In genomic region chr11:88631497-88631896, GRCh38 we compare ENCODE assay signal across 21 cellular contexts.
DNase-seq lines count a peak whose midpoint lies in the region; ATAC-seq and TF ChIP-seq lines count a peak whose summit lies in the region.
"Had no signal": no experiment of that assay in that cellular context is flagged by ENCODE, and none has a peak within 500 bp of the region (broad histone marks: within the 10 kb centered on the region; RNA-seq: fewer than 3 reads in every experiment).

No MANE protein-coding gene starts in this region.

- TF ChIP-seq CTCF in WTC11 (IDR thresholded peaks at IDR 0.05) (no peak), foreskin fibroblast (IDR thresholded peaks at IDR 0.05; ENCODE audit: low read depth, low read length) (no peak)

- H3K27me3 Mint-ChIP-seq in WTC11 (ENCODE audit: low read depth) = no peaks in the 10 kb centered on the region
- H3K27me3 Mint-ChIP-seq: activated naive CD8-positive, alpha-beta T cell treated with anti-CD3 and anti-CD28 coated beads, Interleukin-2, amount 50 U/mL, for 24 hours had no signal

- H3K9me3 Mint-ChIP-seq in WTC11 = no peaks in the 10 kb centered on the region
- H3K9me3 Mint-ChIP-seq: activated naive CD8-positive, alpha-beta T cell treated with anti-CD3 and anti-CD28 coated beads, Interleukin-2, amount 50 U/mL, for 24 hours; activated T-helper 1 cell treated with anti-CD3 and anti-CD28 coated beads, Interleukin-12 subunit alpha, Interleukin-12 subunit beta, Interleukin-2, Interleukin-4 antibody, amounts not matched to agents 30 ng/mL and 10 ng/mL and 1 ng/mL, durations not matched to agents 14 hours and 24 hours and 36 hours had no signal

- CTCF ChIA-PET in WTC11 (lab: Charles Lee) = no interaction called here

- DNase-seq in DMS53 (lab: John Stamatoyannopoulos, UW) = peak; percentile 7
- DNase-seq in DMS53 treated with DMSO at 0.1 percent for 48 hours (lab: John Stamatoyannopoulos, UW; ENCODE audit: unreplicated experiment) = no peak
- DNase-seq in WTC11 (ENCODE audit: low spot score) = no peak
- peak; percentile 6 to 58 for DNase-seq in foreskin fibroblast
- DNase-seq in stromal cell of bone marrow (ENCODE audit: low read depth) = peak; percentile 14
- no peak for DNase-seq in NOMO-1 treated with dmso at 0.1 percent for 144 hours (lab: John Stamatoyannopoulos, UW; ENCODE audit: unreplicated experiment)
- DNase-seq: activated CD8-positive, alpha-beta memory T cell treated with anti-CD3 and anti-CD28 coated beads for 24 hours; activated naive CD8-positive, alpha-beta T cell treated with anti-CD3 and anti-CD28 coated beads, Interleukin-2, amount 50 U/mL, for 24 hours; central memory CD4-positive, alpha-beta T cell; HCEC 1CT; hypothalamus; left ventricle myocardium inferior; NCI-H1417 treated with DMSO at 0.1 percent for 48 hours; SIG-M5; stimulated activated CD4-positive, alpha-beta T cell treated with anti-CD3 and anti-CD28 coated beads, Interleukin-4, amount 100 ng/mL, for 24 hours had no signal

- no peak overlapping the region for H3K4me3 Mint-ChIP-seq in WTC11
- H3K4me3 Mint-ChIP-seq: activated naive CD8-positive, alpha-beta T cell treated with anti-CD3 and anti-CD28 coated beads, Interleukin-2, amount 50 U/mL, for 24 hours; activated T-helper 1 cell treated with anti-CD3 and anti-CD28 coated beads, Interleukin-12 subunit alpha, Interleukin-12 subunit beta, Interleukin-2, Interleukin-4 antibody, amounts not matched to agents 30 ng/mL and 10 ng/mL and 1 ng/mL, durations not matched to agents 14 hours and 24 hours and 36 hours had no signal

- ATAC-seq in WTC11 = peak; percentile 94
- ATAC-seq in GM18502 (IDR thresholded peaks at IDR 0.05; ENCODE audit: poor library complexity, unreplicated experiment) = no peak
- ATAC-seq in HG03139 (IDR thresholded peaks at IDR 0.05; ENCODE audit: unreplicated experiment) = no peak
- ATAC-seq: activated naive CD8-positive, alpha-beta T cell treated with anti-CD3 and anti-CD28 coated beads, Interleukin-2, amount 50 U/mL, for 24 hours had no signal

- POLR2A ChIA-PET in WTC11 (lab: Charles Lee) = no interaction called here

- H3K36me3 Mint-ChIP-seq in WTC11 = no peaks in the 10 kb centered on the region

- H3K4me1 Mint-ChIP-seq in WTC11 = peaks cover 12% of the 10 kb centered on the region
- H3K4me1 Mint-ChIP-seq: activated naive CD8-positive, alpha-beta T cell treated with anti-CD3 and anti-CD28 coated beads, Interleukin-2, amount 50 U/mL, for 24 hours had no signal

- H3K27ac Mint-ChIP-seq in WTC11 = no peak overlapping the region
- H3K27ac Mint-ChIP-seq: activated naive CD8-positive, alpha-beta T cell treated with anti-CD3 and anti-CD28 coated beads, Interleukin-2, amount 50 U/mL, for 24 hours; activated T-helper 1 cell treated with anti-CD3 and anti-CD28 coated beads, Interleukin-12 subunit alpha, Interleukin-12 subunit beta, Interleukin-2, Interleukin-4 antibody, amounts not matched to agents 30 ng/mL and 10 ng/mL and 1 ng/mL, durations not matched to agents 14 hours and 24 hours and 36 hours had no signal

- H3K4me3 ChIP-seq in foreskin fibroblast (ENCODE audit: low read depth in 1 of 2, low read length in 2 of 2) = no peak overlapping the region
- H3K4me3 ChIP-seq: BLaER1, left ventricle myocardium inferior, skin epidermis, suprapubic skin had no signal

TF ChIP-seq in WTC11, 78 proteins besides CTCF, POLR2A, EP300 and RAD21:
- TF ChIP-seq ZNF512 (CRISPR knock-in tag; IDR thresholded peaks at IDR 0.05; ENCODE audit: borderline replicate concordance) = no peak
- no peak for TF ChIP-seq E2F4 (CRISPR knock-in tag; IDR thresholded peaks at IDR 0.05; ENCODE audit: borderline replicate concordance, low read depth)
TF ChIP-seq in WTC11: peak in this region for 0.

Comparison
In these comparisons a context has a peak if more than half of its experiments do, and no peak if none do; other contexts are left out.
1. DNase-seq: peak in DMS53 (single experiment), foreskin fibroblast (2 of 2) and stromal cell of bone marrow (single experiment); none in DMS53 treated with DMSO at 0.1 percent for 48 hours (single experiment), WTC11 (single experiment) and NOMO-1 treated with dmso at 0.1 percent for 144 hours (single experiment).